ENCODE assay signal across 7 cellular contexts in genomic region chr12:12351468-12352185, GRCh38. TPM values are rescaled to one million over a fixed set of nuclear protein-coding genes. Genes with fewer than 3 reads are reported as not detected.
DNase-seq lines count a peak whose midpoint lies in the region; ATAC-seq and TF ChIP-seq lines count a peak whose summit lies in the region.
"Not testable (repeated sequence)": the region's sequence is repeated elsewhere in the genome, so short reads cannot be mapped to it uniquely, and the experiment has no call there.

No MANE protein-coding gene starts in this region.

- H3K4me1 Mint-ChIP-seq in CD4-positive, alpha-beta T cell (ENCODE audit: low read depth) = peaks cover 63% of the 10 kb centered on the region
- peaks cover 16% of the 10 kb centered on the region for H3K4me1 Mint-ChIP-seq in nephron

- not testable (repeated sequence) for H3K36me3 ChIP-seq in PC-3 (ENCODE audit: low read depth, low read length); breast epithelium; duodenal mucosa (ENCODE audit: control insufficient read depth in 1 of 2, insufficient read depth in 2 of 2, low read length in 2 of 2); hepatocyte (replicated peaks; ENCODE audit: insufficient read depth, low read depth); smooth muscle cell (ENCODE audit: low read depth)

- not testable (repeated sequence) for TF ChIP-seq CTCF in CD4-positive, alpha-beta T cell (IDR thresholded peaks at IDR 0.05); PC-3 (conservative IDR thresholded peaks at IDR 0.05; ENCODE audit: low read depth, low read length); breast epithelium (IDR thresholded peaks at IDR 0.05); hepatocyte (IDR thresholded peaks at IDR 0.05; ENCODE audit: poor library complexity); nephron (IDR thresholded peaks at IDR 0.05; ENCODE audit: unreplicated experiment in 3 of 3); smooth muscle cell (IDR thresholded peaks at IDR 0.05; ENCODE audit: borderline replicate concordance, insufficient read depth, poor library complexity, severe bottlenecking)

- BruUV-seq in PC-3 (replicated peaks; lab: Mats Ljungman, UMichigan) = TSS peak; percentile 56

- not testable (repeated sequence) for H3K27me3 Mint-ChIP-seq in CD4-positive, alpha-beta T cell; nephron (ENCODE audit: low read depth)

- POLR2A ChIA-PET in CD4-positive, alpha-beta T cell (lab: Charles Lee) = interaction anchor here (0.7 to 1.8 kb wide), 4 partner anchors 133 to 367 kb away, joined by 3 to 5 read pairs (median 3); partner anchors contain the start of gene CREBL2
- POLR2A ChIA-PET in PC-3 (lab: Charles Lee; ENCODE audit: unreplicated experiment) = interaction anchor here (0.7 kb wide), 1 partner anchor 372 kb away, joined by 3 read pairs; no protein-coding TSS in a partner anchor

- not testable (repeated sequence) for H3K36me3 Mint-ChIP-seq in CD4-positive, alpha-beta T cell (ENCODE audit: low read depth); nephron (ENCODE audit: low read depth)

- 94% methylated on average over 19 of the region's 19 CpGs for WGBS in hepatocyte (ENCODE audit: low lambda C conversion rate, missing lambda C conversion rate)
- WGBS in smooth muscle cell (ENCODE audit: low lambda C conversion rate) = 96% methylated on average over 19 of the region's 19 CpGs

- not testable (repeated sequence) for DNase-seq in CD4-positive, alpha-beta T cell; PC-3; breast epithelium (ENCODE audit: low spot score in 2 of 2); hepatocyte (ENCODE audit: low spot score); smooth muscle cell (lab: John Stamatoyannopoulos, UW; ENCODE audit: unreplicated experiment)

- intact Hi-C loops in CD4-positive, alpha-beta T cell (cut with DNase I, micrococcal nuclease) = loop anchor here (5.0 to 10.0 kb wide), 4 partner anchors 84 to 1737 kb away; partner anchors contain the start of genes GSG1 (in 1 of the 2), LRP6 (in 1 of the 2) and MAGOHB (in 1 of the 2)
- intact Hi-C loops in PC-3 (cut with micrococcal nuclease); breast epithelium (cut with DNase I; ENCODE audit: low total_unique reads): not testable (repeated sequence)

- ATAC-seq in CD4-positive, alpha-beta T cell (ENCODE audit: poor library complexity); PC-3: not testable (repeated sequence)

- peak overlapping the region; percentile 79 for H3K27ac Mint-ChIP-seq in CD4-positive, alpha-beta T cell
- H3K27ac Mint-ChIP-seq in nephron = peak overlapping the region in 2 of 3 experiments; percentile 79 to 80

- TF ChIP-seq POLR2A in breast epithelium (IDR thresholded peaks at IDR 0.05) = not testable (repeated sequence)

- H3K27ac ChIP-seq in CD4-positive, alpha-beta T cell (ENCODE audit: low read depth, low read length) = not testable (repeated sequence)
- peak overlapping the region; percentile 94 for H3K27ac ChIP-seq in PC-3 (ENCODE audit: low read length)
- H3K27ac ChIP-seq in breast epithelium = peak overlapping the region; percentile 14 to 31
- peak overlapping the region; percentile 45 for H3K27ac ChIP-seq in duodenal mucosa (ENCODE audit: low read depth, low read length)
- H3K27ac ChIP-seq in hepatocyte = peak overlapping the region; percentile 85
- H3K27ac ChIP-seq in smooth muscle cell (ENCODE audit: low read depth) = peak overlapping the region; percentile 54

- not testable (repeated sequence) for H3K9me2 ChIP-seq in PC-3 (replicated peaks; ENCODE audit: low read length); hepatocyte (replicated peaks; ENCODE audit: insufficient read depth)

- not testable (repeated sequence) for H4K20me1 ChIP-seq in PC-3 (ENCODE audit: low read length); hepatocyte (ENCODE audit: insufficient read depth, poor library complexity, severe bottlenecking); smooth muscle cell (ENCODE audit: low read depth)

- not testable (repeated sequence) for H3K27me3 ChIP-seq in CD4-positive, alpha-beta T cell (ENCODE audit: control insufficient read depth, insufficient read depth, low read length); PC-3 (ENCODE audit: low read length); breast epithelium; duodenal mucosa (ENCODE audit: control insufficient read depth in 1 of 2, insufficient read depth in 2 of 2, low read length in 2 of 2); hepatocyte
- H3K27me3 ChIP-seq in smooth muscle cell (ENCODE audit: low read depth) = peaks cover 21% of the 10 kb centered on the region

- H3K9me3 Mint-ChIP-seq in CD4-positive, alpha-beta T cell; nephron: not testable (repeated sequence)

- not testable (repeated sequence) for H3F3A ChIP-seq in PC-3 (ENCODE audit: low read length, unreplicated experiment); smooth muscle cell (ENCODE audit: low read depth)

- H3K4me1 ChIP-seq in PC-3 (ENCODE audit: insufficient read depth, low read length) = peaks cover 20% of the 10 kb centered on the region
- not testable (repeated sequence) for H3K4me1 ChIP-seq in breast epithelium; hepatocyte (ENCODE audit: insufficient read depth); smooth muscle cell (ENCODE audit: low read depth)
- peaks cover 17 to 21% of the 10 kb centered on the region in 2 donors for H3K4me1 ChIP-seq in duodenal mucosa (ENCODE audit: control insufficient read depth in 1 of 2, insufficient read depth in 2 of 2, low read length in 2 of 2)

- not testable (repeated sequence) for H3K9me3 ChIP-seq in CD4-positive, alpha-beta T cell (ENCODE audit: control insufficient read depth, low read length); PC-3 (ENCODE audit: low read length); breast epithelium; duodenal mucosa (ENCODE audit: control insufficient read depth in 1 of 2, low read length in 2 of 2); hepatocyte (ENCODE audit: low read depth); smooth muscle cell (replicated peaks; ENCODE audit: low read depth)

- peak overlapping the region; percentile 98; the same call in 1 of the 2 replicates for H2AFZ ChIP-seq in PC-3 (ENCODE audit: low read length)
- not testable (repeated sequence) for H2AFZ ChIP-seq in hepatocyte; smooth muscle cell (ENCODE audit: low read depth)

- H3K4me3 ChIP-seq in PC-3 (ENCODE audit: low read length); breast epithelium; duodenal mucosa (ENCODE audit: low read depth in 1 of 2, low read length in 2 of 2); hepatocyte; smooth muscle cell: not testable (repeated sequence)

- not testable (repeated sequence) for H3K79me2 ChIP-seq in PC-3 (ENCODE audit: low read length); smooth muscle cell (ENCODE audit: low read depth)
- H3K79me2 ChIP-seq in hepatocyte = peaks cover 18% of the 10 kb centered on the region

- H3K4me3 Mint-ChIP-seq in CD4-positive, alpha-beta T cell = not testable (repeated sequence)
- peak overlapping the region in 1 of 3 experiments; percentile 85 for H3K4me3 Mint-ChIP-seq in nephron

- H3K9ac ChIP-seq in PC-3 (ENCODE audit: low read length) = peak overlapping the region; percentile 53; the same call in 1 of the 2 replicates
- not testable (repeated sequence) for H3K9ac ChIP-seq in duodenal mucosa (ENCODE audit: low read depth in 1 of 2, low read length in 2 of 2); smooth muscle cell (ENCODE audit: low read depth)

- CTCF ChIA-PET in CD4-positive, alpha-beta T cell (lab: Charles Lee) = interaction anchor here (0.6 to 1.4 kb wide), 2 partner anchors 212 to 718 kb away, joined by 3 to 4 read pairs; no protein-coding TSS in a partner anchor
- CTCF ChIA-PET in PC-3 (lab: Charles Lee) = interaction anchor here (0.6 kb wide), 1 partner anchor 13 kb away, joined by 7 read pairs; no protein-coding TSS in a partner anchor

- H3K4me2 ChIP-seq in PC-3 (ENCODE audit: low read length) = peak overlapping the region; percentile 94
- not testable (repeated sequence) for H3K4me2 ChIP-seq in hepatocyte, smooth muscle cell

RNA-seq across cellular contexts. Expression of gene MANSC1, which starts 1.6 kb away (rescaled TPM):
- under 1 TPM; 0.33 to 0.45 TPM for total RNA-seq in CD4-positive, alpha-beta T cell
- total RNA-seq in PC-3 (2014; rRNA removed) (2.8 and 3.1 TPM in 2 replicates), breast epithelium (10 to 100 TPM; 16.3 to 24.9 (median 18.7) TPM), hepatocyte (14.0 and 17.4 TPM in 2 replicates), smooth muscle cell (0.58 and 5.1 TPM in 2 replicates)
- polyA plus RNA-seq in hepatocyte (15.4 and 20.5 TPM in 2 replicates), smooth muscle cell (0.09 and 0.82 TPM in 2 replicates)

RNA-seq across cellular contexts. Expression of gene BORCS5, which starts 5.3 kb away (rescaled TPM):
- 10 to 100 TPM; 36.4 to 39.3 TPM for total RNA-seq in CD4-positive, alpha-beta T cell
- 2.3 and 7.7 TPM in 2 replicates for total RNA-seq in PC-3 (2014; rRNA removed)
- 10 to 100 TPM; 13.5 to 20.3 (median 17.4) TPM for total RNA-seq in breast epithelium
- 11.2 and 12.8 TPM in 2 replicates for total RNA-seq in hepatocyte
- 6.6 and 13.3 TPM in 2 replicates for polyA plus RNA-seq in hepatocyte
- total RNA-seq in smooth muscle cell = 11.2 and 29.8 TPM in 2 replicates
- 8.0 and 11.7 TPM in 2 replicates for polyA plus RNA-seq in smooth muscle cell
